8 cellular contexts compared by ENCODE assay signal in genomic region chr19:43595999-43596841, GRCh38. TPM values are rescaled to one million over a fixed set of nuclear protein-coding genes. Genes with fewer than 3 reads are reported as not detected.
DNase-seq lines count a peak whose midpoint lies in the region; TF ChIP-seq lines count a peak whose summit lies in the region.

IRGQ (minus strand) TSS chr19:43596134; CDS start chr19:43595338, 796 bp downstream.
ZNF576 (plus strand) TSS chr19:43596595; CDS start chr19:43597109, 514 bp downstream.

- H3K4me2 ChIP-seq in MM.1S (ENCODE audit: low read depth, low read length) = peak within 1 kb of the TSS; percentile 98

- peaks cover 35% of the 10 kb centered on the region for H3K4me1 Mint-ChIP-seq in nephron
- H3K4me1 Mint-ChIP-seq in stimulated activated naive CD8-positive, alpha-beta T cell treated with anti-CD3 and anti-CD28 coated beads, Interleukin-15, Interleukin-2, amounts not matched to agents 100 ng/mL and 50 ng/mL, for 24 hours (ENCODE audit: low read depth) = peaks cover 35% of the 10 kb centered on the region

- H3K9me3 Mint-ChIP-seq in nephron = no peaks in the 10 kb centered on the region
- H3K9me3 Mint-ChIP-seq in stimulated activated naive CD8-positive, alpha-beta T cell treated with anti-CD3 and anti-CD28 coated beads, Interleukin-15, Interleukin-2, amounts not matched to agents 100 ng/mL and 50 ng/mL, for 24 hours = no peaks in the 10 kb centered on the region

- peak within 1 kb of the TSS; percentile 100 for H3K27ac Mint-ChIP-seq in nephron
- H3K27ac Mint-ChIP-seq in stimulated activated naive CD8-positive, alpha-beta T cell treated with anti-CD3 and anti-CD28 coated beads, Interleukin-15, Interleukin-2, amounts not matched to agents 100 ng/mL and 50 ng/mL, for 24 hours = peak within 1 kb of the TSS; percentile 92

- H3K27me3 Mint-ChIP-seq in nephron (ENCODE audit: low read depth) = no peaks in the 10 kb centered on the region
- no peaks in the 10 kb centered on the region for H3K27me3 Mint-ChIP-seq in stimulated activated naive CD8-positive, alpha-beta T cell treated with anti-CD3 and anti-CD28 coated beads, Interleukin-15, Interleukin-2, amounts not matched to agents 100 ng/mL and 50 ng/mL, for 24 hours

- peak within 1 kb of the TSS; percentile 94 to 98 (median 96) for H3K4me3 Mint-ChIP-seq in nephron
- H3K4me3 Mint-ChIP-seq in stimulated activated naive CD8-positive, alpha-beta T cell treated with anti-CD3 and anti-CD28 coated beads, Interleukin-15, Interleukin-2, amounts not matched to agents 100 ng/mL and 50 ng/mL, for 24 hours = peak within 1 kb of the TSS; percentile 98

- in situ Hi-C loops in HAP-1 (cut with MboI; ENCODE audit: low sequenced_read_pairs) = no loop called here

- H3K4me3 ChIP-seq in HAP-1 (peak within 1 kb of the TSS; percentile 64), MM.1S (ENCODE audit: low read length) (peak within 1 kb of the TSS; percentile 95), fibroblast of the aortic adventitia (ENCODE audit: low read depth, low read length) (peak within 1 kb of the TSS; percentile 94)

- H3K9me3 ChIP-seq in ES-I3 (ENCODE audit: control insufficient read depth, insufficient read depth, low read length) = no peaks in the 10 kb centered on the region
- no peaks in the 10 kb centered on the region for H3K9me3 ChIP-seq in HAP-1
- no peaks in the 10 kb centered on the region for H3K9me3 ChIP-seq in MM.1S (replicated peaks; ENCODE audit: insufficient read depth, low read length)

- H3K9ac ChIP-seq in ES-I3 (ENCODE audit: low read depth, low read length) (peak within 1 kb of the TSS; percentile 76), MM.1S (ENCODE audit: low read length) (peak within 1 kb of the TSS; percentile 95)

- H3K9me2 ChIP-seq in MM.1S (replicated peaks; ENCODE audit: insufficient read depth, low read length) = no peaks in the 10 kb centered on the region

- H3K27me3 ChIP-seq in HAP-1 (ENCODE audit: low read depth) (no peaks in the 10 kb centered on the region), MM.1S (replicated peaks; ENCODE audit: insufficient read depth, low read length) (no peaks in the 10 kb centered on the region)

- peaks cover 22% of the 10 kb centered on the region for H3K36me3 Mint-ChIP-seq in nephron (ENCODE audit: low read depth)
- peaks cover 29% of the 10 kb centered on the region for H3K36me3 Mint-ChIP-seq in stimulated activated naive CD8-positive, alpha-beta T cell treated with anti-CD3 and anti-CD28 coated beads, Interleukin-15, Interleukin-2, amounts not matched to agents 100 ng/mL and 50 ng/mL, for 24 hours (ENCODE audit: low read depth)

- H2AFZ ChIP-seq in MM.1S (ENCODE audit: low read length) = peak within 1 kb of the TSS; percentile 90

- peak; percentile 98 to 100 for DNase-seq in HAP-1 (ENCODE audit: low spot score in 2 of 2)
- DNase-seq in MM.1S = peak; percentile 100
- DNase-seq in SIG-M5 (lab: John Stamatoyannopoulos, UW) = peak; percentile 78
- DNase-seq in activated gamma-delta T cell (lab: John Stamatoyannopoulos, UW) = peak; percentile 99
- DNase-seq in fibroblast of the aortic adventitia (ENCODE audit: low read depth) = peak; percentile 99

- TF ChIP-seq CTCF in MM.1S (IDR thresholded peaks at IDR 0.05; ENCODE audit: low read length) = no peak
- TF ChIP-seq CTCF in fibroblast of the aortic adventitia (IDR thresholded peaks at IDR 0.05; ENCODE audit: insufficient read depth, low read length) = no peak
- no peak for TF ChIP-seq CTCF in nephron (IDR thresholded peaks at IDR 0.05; ENCODE audit: unreplicated experiment in 3 of 3)

- peaks cover 7% of the 10 kb centered on the region; the same call in 1 of the 2 replicates for H3F3A ChIP-seq in MM.1S (ENCODE audit: insufficient read depth, low read length)

- peaks cover 59% of the 10 kb centered on the region for H3K79me2 ChIP-seq in MM.1S (ENCODE audit: low read length)

- H3K4me1 ChIP-seq in ES-I3 (ENCODE audit: insufficient read depth, low read length) (no peaks in the 10 kb centered on the region), HAP-1 (peaks cover 10% of the 10 kb centered on the region; the same call in 1 of the 2 replicates), MM.1S (ENCODE audit: low read length) (peaks cover 11% of the 10 kb centered on the region)

- peak within 1 kb of the TSS; percentile 86 for H3K27ac ChIP-seq in MM.1S (ENCODE audit: low read length)

- H4K20me1 ChIP-seq in MM.1S (ENCODE audit: insufficient read depth, low read length) = no peaks in the 10 kb centered on the region

- H3K36me3 ChIP-seq in ES-I3 (ENCODE audit: insufficient read depth, low read length) (peaks cover 7% of the 10 kb centered on the region; the same call in 1 of the 2 replicates), HAP-1 (replicated peaks) (peaks cover 28% of the 10 kb centered on the region), MM.1S (replicated peaks; ENCODE audit: insufficient read depth, low read length) (peaks cover 2% of the 10 kb centered on the region; the same call in 1 of the 2 replicates)

RNA-seq across cellular contexts. Expression of gene IRGQ, which starts in this region (rescaled TPM):
- 17.5 and 32.3 TPM in 2 replicates for total RNA-seq in fibroblast of the aortic adventitia (ENCODE audit: low replicate concordance)

RNA-seq across cellular contexts. Expression of gene ZNF576, which starts in this region (rescaled TPM):
- total RNA-seq in fibroblast of the aortic adventitia (ENCODE audit: low replicate concordance) = 10.0 and 10.3 TPM in 2 replicates

Comparison
In these comparisons a context has a peak if more than half of its experiments do, and no peak if none do; other contexts are left out.
1. Peak in every context shown above with its lines: DNase-seq, H3K4me3 ChIP-seq and H3K27ac ChIP-seq.